Comparison of ENCODE assay signal across 8 cellular contexts in genomic region chr13:85828094-85828684, GRCh38. TPM values are rescaled to one million over a fixed set of nuclear protein-coding genes. Genes with fewer than 3 reads are reported as not detected.
DNase-seq lines count a peak whose midpoint lies in the region; ATAC-seq, FAIRE-seq and TF ChIP-seq lines count a peak whose summit lies in the region.

No MANE protein-coding gene starts in this region.

- no peaks in the 10 kb centered on the region for H3K79me2 ChIP-seq in SK-N-SH (ENCODE audit: insufficient read depth)

- ATAC-seq in SK-N-SH treated with all-trans-retinoic acid at 6 μM for 48 hours (no peak), HG03469 (IDR thresholded peaks at IDR 0.05; ENCODE audit: unreplicated experiment) (peak; percentile 43), GM21423 (IDR thresholded peaks at IDR 0.05; ENCODE audit: unreplicated experiment) (no peak), GM18873 (IDR thresholded peaks at IDR 0.05; ENCODE audit: low FRiP score, unreplicated experiment) (no peak)

- H3K27ac ChIP-seq in SK-N-SH (ENCODE audit: low read depth in 2 of 2, low read length in 1 of 2), result no peak overlapping the region; a peak in 1 of 4 replicates
- H3K27ac ChIP-seq in liver (ENCODE audit: low read depth in 1 of 2, low read length in 2 of 2), result no peak overlapping the region

- TF ChIP-seq EP300 in SK-N-SH (IDR thresholded peaks at IDR 0.05; ENCODE audit: borderline replicate concordance in 1 of 2, low read depth in 1 of 2, low read length in 1 of 2), result no peak

- H3K4me2 ChIP-seq in SK-N-SH, result no peak overlapping the region

- CTCF ChIA-PET in SK-N-SH (lab: Yijun Ruan, JAX), result interaction anchor here (0.6 to 1.7 kb wide), 11 partner anchors 9 to 997 kb away, joined by 3 to 14 read pairs (median 4); no protein-coding TSS in a partner anchor

- H3K4me3 ChIP-seq in SK-N-SH (ENCODE audit: low read depth in 2 of 2, low read length in 1 of 2) (no peak overlapping the region; a peak in 1 of 4 replicates), liver (ENCODE audit: low read depth in 1 of 3, low read length in 3 of 3) (no peak overlapping the region)

- H3F3A ChIP-seq in SK-N-SH (replicated peaks; ENCODE audit: insufficient read depth), result no peaks in the 10 kb centered on the region

- 50% methylated on average over 2 of the region's 2 CpGs for WGBS in SK-N-SH (ENCODE audit: low lambda C conversion rate)
- WGBS in liver, result 47% methylated on average over 2 of the region's 2 CpGs

- TF ChIP-seq CTCF in SK-N-SH (IDR thresholded peaks at IDR 0.05) (peak; percentile 76), liver (IDR thresholded peaks at IDR 0.05; ENCODE audit: low read depth, low read length, missing input control) (peak; percentile 53)

- H3K9ac ChIP-seq in SK-N-SH (no peak overlapping the region), liver (ENCODE audit: low read depth in 1 of 2, low read length in 2 of 2) (no peak overlapping the region)

- H3K4me1 ChIP-seq in SK-N-SH (ENCODE audit: control insufficient read depth in 1 of 2, insufficient read depth in 2 of 2, low read depth in 1 of 2, low read length in 1 of 2), result no peaks in the 10 kb centered on the region; a peak in 1 of 4 replicates
- H3K4me1 ChIP-seq in liver (ENCODE audit: control insufficient read depth in 4 of 4, insufficient read depth in 4 of 4, low read length in 3 of 4), result no peaks in the 10 kb centered on the region

- no peak overlapping the region for H2AFZ ChIP-seq in SK-N-SH (ENCODE audit: low read depth)

- POLR2A ChIA-PET in SK-N-SH (lab: Yijun Ruan, JAX), result no interaction called here

- TF ChIP-seq RAD21 in SK-N-SH (IDR thresholded peaks at IDR 0.05; ENCODE audit: low read length), result peak; percentile 62
- peak; percentile 40 to 57 for TF ChIP-seq RAD21 in liver (IDR thresholded peaks at IDR 0.05)

- no peaks in the 10 kb centered on the region for H3K9me2 ChIP-seq in SK-N-SH

- no peak for FAIRE-seq in GM19239 (lab: Jason Lieb, UNC)

- DNase-seq in SK-N-SH (peak; percentile 6), amniotic epithelial cell (ENCODE audit: low read depth) (peak; percentile 9), GM19239 (ENCODE audit: insufficient read length, low spot score) (no peak)

- H3K27me3 ChIP-seq in SK-N-SH (ENCODE audit: insufficient read depth), result 0 out of 2 replicates have a peak, but pooled peaks cover 5% of the 10 kb centered on the region
- peaks cover 0 to 2% (median 0%) of the 10 kb centered on the region in 4 donors for H3K27me3 ChIP-seq in liver (ENCODE audit: control insufficient read depth in 4 of 4, insufficient read depth in 4 of 4, low read length in 3 of 4)

- H3K36me3 ChIP-seq in SK-N-SH (replicated peaks in 1 of 2; ENCODE audit: control insufficient read depth in 1 of 2, insufficient read depth in 2 of 2, low read length in 1 of 2), result no peaks in the 10 kb centered on the region
- no peaks in the 10 kb centered on the region for H3K36me3 ChIP-seq in liver (ENCODE audit: control insufficient read depth in 4 of 4, insufficient read depth in 3 of 4, low read depth in 1 of 4, low read length in 3 of 4)

- no peaks in the 10 kb centered on the region for H3K9me3 ChIP-seq in SK-N-SH
- H3K9me3 ChIP-seq in liver (ENCODE audit: control insufficient read depth in 4 of 4, low read length in 3 of 4), result no peaks in the 10 kb centered on the region

- no peaks in the 10 kb centered on the region for H4K20me1 ChIP-seq in SK-N-SH (ENCODE audit: insufficient read depth)

TF ChIP-seq in SK-N-SH, 30 proteins besides CTCF, POLR2A, EP300 and RAD21:
- TF ChIP-seq SMC3 (IDR thresholded peaks at IDR 0.05; ENCODE audit: low read depth, low read length) (peak; percentile 49), NRF1 (IDR thresholded peaks at IDR 0.05; ENCODE audit: low read depth, low read length) (no peak)

TF ChIP-seq in SK-N-SH treated with all-trans-retinoic acid at 6 μM for 48 hours, 23 proteins besides CTCF, POLR2A, EP300 and RAD21 (continues in another document):
- TF ChIP-seq ZNF565 (CRISPR knock-in tag; conservative IDR thresholded peaks at IDR 0.05; ENCODE audit: low read depth), result no peak
- TF ChIP-seq ZFP3 (CRISPR knock-in tag; IDR thresholded peaks at IDR 0.05), result no peak
- no peak for TF ChIP-seq ARNTL (CRISPR knock-in tag; IDR thresholded peaks at IDR 0.05; ENCODE audit: borderline replicate concordance, low read depth)
- no peak for TF ChIP-seq ISL1 (CRISPR knock-in tag; IDR thresholded peaks at IDR 0.05)
- TF ChIP-seq ZFP30 (CRISPR knock-in tag; IDR thresholded peaks at IDR 0.05), result no peak
- no peak for TF ChIP-seq ESRRG (CRISPR knock-in tag; IDR thresholded peaks at IDR 0.05)
- TF ChIP-seq CSDC2 (CRISPR knock-in tag; IDR thresholded peaks at IDR 0.05), result no peak
- no peak for TF ChIP-seq PATZ1 (CRISPR knock-in tag; IDR thresholded peaks at IDR 0.05; ENCODE audit: borderline replicate concordance)
- TF ChIP-seq CREB5 (CRISPR knock-in tag; IDR thresholded peaks at IDR 0.05; ENCODE audit: low read depth), result no peak
- TF ChIP-seq SNAI2 (CRISPR knock-in tag; IDR thresholded peaks at IDR 0.05), result no peak
- TF ChIP-seq ZNF70 (CRISPR knock-in tag; IDR thresholded peaks at IDR 0.05), result no peak

TF ChIP-seq in liver, 16 proteins besides CTCF, POLR2A, EP300 and RAD21:
- no peak for TF ChIP-seq YY1 (IDR thresholded peaks at IDR 0.05)
- TF ChIP-seq GABPA (IDR thresholded peaks at IDR 0.05 in 1 of 2, conservative IDR thresholded peaks at IDR 0.05 in 1 of 2), result no peak
- TF ChIP-seq FOXA2 (IDR thresholded peaks at IDR 0.05), result no peak
- TF ChIP-seq ATF3 (IDR thresholded peaks at IDR 0.05), result no peak
- TF ChIP-seq FOXA1 (IDR thresholded peaks at IDR 0.05), result no peak
- TF ChIP-seq HNF4G (IDR thresholded peaks at IDR 0.05), result no peak
- TF ChIP-seq SP1 (IDR thresholded peaks at IDR 0.05), result no peak
- TF ChIP-seq, protein P1, sequence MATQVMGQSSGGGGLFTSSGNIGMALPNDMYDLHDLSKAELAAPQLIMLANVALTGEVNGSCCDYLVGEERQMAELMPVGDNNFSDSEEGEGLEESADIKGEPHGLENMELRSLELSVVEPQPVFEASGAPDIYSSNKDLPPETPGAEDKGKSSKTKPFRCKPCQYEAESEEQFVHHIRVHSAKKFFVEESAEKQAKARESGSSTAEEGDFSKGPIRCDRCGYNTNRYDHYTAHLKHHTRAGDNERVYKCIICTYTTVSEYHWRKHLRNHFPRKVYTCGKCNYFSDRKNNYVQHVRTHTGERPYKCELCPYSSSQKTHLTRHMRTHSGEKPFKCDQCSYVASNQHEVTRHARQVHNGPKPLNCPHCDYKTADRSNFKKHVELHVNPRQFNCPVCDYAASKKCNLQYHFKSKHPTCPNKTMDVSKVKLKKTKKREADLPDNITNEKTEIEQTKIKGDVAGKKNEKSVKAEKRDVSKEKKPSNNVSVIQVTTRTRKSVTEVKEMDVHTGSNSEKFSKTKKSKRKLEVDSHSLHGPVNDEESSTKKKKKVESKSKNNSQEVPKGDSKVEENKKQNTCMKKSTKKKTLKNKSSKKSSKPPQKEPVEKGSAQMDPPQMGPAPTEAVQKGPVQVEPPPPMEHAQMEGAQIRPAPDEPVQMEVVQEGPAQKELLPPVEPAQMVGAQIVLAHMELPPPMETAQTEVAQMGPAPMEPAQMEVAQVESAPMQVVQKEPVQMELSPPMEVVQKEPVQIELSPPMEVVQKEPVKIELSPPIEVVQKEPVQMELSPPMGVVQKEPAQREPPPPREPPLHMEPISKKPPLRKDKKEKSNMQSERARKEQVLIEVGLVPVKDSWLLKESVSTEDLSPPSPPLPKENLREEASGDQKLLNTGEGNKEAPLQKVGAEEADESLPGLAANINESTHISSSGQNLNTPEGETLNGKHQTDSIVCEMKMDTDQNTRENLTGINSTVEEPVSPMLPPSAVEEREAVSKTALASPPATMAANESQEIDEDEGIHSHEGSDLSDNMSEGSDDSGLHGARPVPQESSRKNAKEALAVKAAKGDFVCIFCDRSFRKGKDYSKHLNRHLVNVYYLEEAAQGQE (IDR thresholded peaks at IDR 0.05), result no peak
- TF ChIP-seq EGR1 (IDR thresholded peaks at IDR 0.05; ENCODE audit: low read depth in 2 of 2), result no peak
- TF ChIP-seq HNF4A (conservative IDR thresholded peaks at IDR 0.05), result no peak
- TF ChIP-seq JUND (IDR thresholded peaks at IDR 0.05), result no peak
- TF ChIP-seq, protein P2, sequence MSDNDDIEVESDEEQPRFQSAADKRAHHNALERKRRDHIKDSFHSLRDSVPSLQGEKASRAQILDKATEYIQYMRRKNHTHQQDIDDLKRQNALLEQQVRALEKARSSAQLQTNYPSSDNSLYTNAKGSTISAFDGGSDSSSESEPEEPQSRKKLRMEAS (IDR thresholded peaks at IDR 0.05), result no peak
- no peak for TF ChIP-seq TAF1 (conservative IDR thresholded peaks at IDR 0.05)
- TF ChIP-seq ZBTB33 (IDR thresholded peaks at IDR 0.05), result no peak
- no peak for TF ChIP-seq NR2F2 (IDR thresholded peaks at IDR 0.05)
- no peak for TF ChIP-seq RXRA (IDR thresholded peaks at IDR 0.05)

RNA-seq across cellular contexts. Expression of gene SLITRK6, which starts 29.0 kb away (rescaled TPM):
- 5.2 and 6.7 TPM in 2 replicates for polyA plus RNA-seq in SK-N-SH (2012; rRNA removed)
- polyA plus RNA-seq in SK-N-SH (2012; cell fraction: cytosol; rRNA removed), result 7.4 and 8.3 TPM in 2 replicates
- polyA plus RNA-seq in SK-N-SH (2012; cell fraction: nucleus; rRNA removed), result 2.5 and 4.6 TPM in 2 replicates
- total RNA-seq in liver, result 1 to 10 TPM in 1 of 2 donors, under 1 TPM in 1; 0.59 to 1.5 TPM
- under 1 TPM; 0.22 to 0.78 TPM for polyA plus RNA-seq in liver
